Comparison of ENCODE assay signal across 31 cellular contexts in the genomic region with DNA sequence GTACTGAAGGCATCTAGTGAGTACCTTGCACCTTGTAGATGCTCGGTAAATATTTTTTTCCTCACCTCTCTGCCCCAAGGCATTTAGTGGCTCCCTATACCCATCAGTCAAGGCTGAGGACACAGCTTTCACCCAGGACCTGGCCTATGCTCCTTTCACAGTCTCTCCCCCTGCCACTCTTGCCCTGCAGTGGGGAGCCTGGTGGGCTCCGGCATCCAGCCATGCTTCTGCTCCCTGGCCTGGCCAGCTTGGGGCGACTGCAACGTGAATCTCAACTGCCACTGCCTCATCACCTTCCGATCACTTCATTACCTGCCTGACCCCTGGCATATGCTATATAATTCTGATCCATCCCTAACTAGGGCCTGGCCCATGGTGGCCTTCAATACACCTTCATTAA. TPM values are rescaled to one million over a fixed set of nuclear protein-coding genes. Genes with fewer than 3 reads are reported as not detected.
DNase-seq lines count a peak whose midpoint lies in the region; ATAC-seq, FAIRE-seq and TF ChIP-seq lines count a peak whose summit lies in the region.
"Had no signal": no experiment of that assay in that cellular context is flagged by ENCODE, and none has a peak within 500 bp of the region (broad histone marks: within the 10 kb centered on the region; RNA-seq: fewer than 3 reads in every experiment).

No MANE protein-coding gene starts in this region.

- H2BK12ac ChIP-seq in H1 (ENCODE audit: low read depth, low read length): no peak overlapping the region

- DNase-seq in T-helper 2 cell treated with Interferon-gamma antibody and Interleukin-4, amounts not matched to agents 5 μg/mL and 100 μg/mL, for 36 hours (ENCODE audit: low spot score): no peak
- no peak for DNase-seq in T-helper 2 cell
- DNase-seq in H1 (ENCODE audit: low read depth in 1 of 2, low spot score in 2 of 2): no peak
- no peak for DNase-seq in gastrocnemius medialis
- DNase-seq in NCI-H1105 (lab: John Stamatoyannopoulos, UW): no peak
- no peak for DNase-seq in transverse colon
- DNase-seq: activated CD4-positive, alpha-beta T cell treated with anti-CD3 and anti-CD28 coated beads for 48 hours; activated CD8-positive, alpha-beta memory T cell treated with anti-CD3 and anti-CD28 coated beads, Interleukin-2, amount 10 ng/mL, durations not matched to agents 7 days and 5 days; activated naive CD4-positive, alpha-beta T cell treated with anti-CD3 and anti-CD28 coated beads, Interleukin-2, amount 10 ng/mL, durations not matched to agents 7 days and 5 days; amniotic stem cell; effector CD8-positive, alpha-beta T cell; HFFc6; NCI-H1048; NCI-H1694; NCI-H748 treated with DMSO at 0.1 percent for 48 hours; Peyer's patch; posterior cingulate gyrus; stimulated activated CD8-positive, alpha-beta memory T cell treated with anti-CD3 and anti-CD28 coated beads, Interleukin-4, amount 100 ng/mL, for 48 hours; WERI-Rb-1 had no signal

- H4K20me1 ChIP-seq in Loucy (ENCODE audit: insufficient read depth, low read length, poor library complexity, severe bottlenecking) (no peaks in the 10 kb centered on the region), H1 (replicated peaks in 1 of 2; ENCODE audit: control insufficient read depth in 1 of 2, insufficient read depth in 2 of 2, low read length in 2 of 2) (no peaks in the 10 kb centered on the region)

- H2BK120ac ChIP-seq in H1 (replicated peaks; ENCODE audit: low read depth, low read length): no peak overlapping the region

- H3K4ac ChIP-seq in H1 (replicated peaks; ENCODE audit: insufficient read length, low read depth, low read length): no peak overlapping the region

- H2AFZ ChIP-seq in Loucy (ENCODE audit: low read length) (peak overlapping the region; percentile 86; the same call in 1 of the 2 replicates), H1 (ENCODE audit: low read length) (no peak overlapping the region)
- H2AFZ ChIP-seq: neural progenitor cell had no signal

- no peaks in the 10 kb centered on the region for H3F3A ChIP-seq in Loucy (ENCODE audit: low read depth)

- no peak for ATAC-seq in gastrocnemius medialis
- ATAC-seq in GM19395 (IDR thresholded peaks at IDR 0.05; ENCODE audit: unreplicated experiment): no peak
- ATAC-seq: activated CD8-positive, alpha-beta memory T cell treated with anti-CD3 and anti-CD28 coated beads, Interleukin-2, amount 10 ng/mL, durations not matched to agents 7 days and 5 days had no signal

- no peak overlapping the region for H3K56ac ChIP-seq in H1 (replicated peaks; ENCODE audit: insufficient read length, low read depth, low read length)

- peak overlapping the region; percentile 2; the same call in 1 of the 2 replicates for H4K8ac ChIP-seq in H1 (ENCODE audit: extremely low read depth, insufficient read depth, low read length)

- no peak overlapping the region for H4K5ac ChIP-seq in H1 (ENCODE audit: insufficient read length, low read depth, low read length)

- no peak overlapping the region for H2BK20ac ChIP-seq in H1 (ENCODE audit: low read length)

- H3K9me3 Mint-ChIP-seq in T-helper 2 cell treated with Interferon-gamma antibody and Interleukin-4, amounts not matched to agents 5 μg/mL and 100 μg/mL, for 36 hours: no peaks in the 10 kb centered on the region
- H3K9me3 Mint-ChIP-seq: activated naive CD4-positive, alpha-beta T cell treated with anti-CD3 and anti-CD28 coated beads, Interleukin-2, amount 10 ng/mL, durations not matched to agents 7 days and 5 days; HFFc6; IgD-negative memory B cell; memory B cell; neural progenitor cell had no signal

- no peak for FAIRE-seq in H1 (lab: Jason Lieb, UNC)

- H3K79me2 ChIP-seq in Loucy (ENCODE audit: insufficient read depth, low read length) (no peaks in the 10 kb centered on the region), H1 (ENCODE audit: control insufficient read depth in 1 of 2, insufficient read depth in 2 of 2, low read length in 2 of 2) (no peaks in the 10 kb centered on the region)

- H3K18ac ChIP-seq in H1 (ENCODE audit: extremely low read depth, low read length): no peak overlapping the region

- no peak overlapping the region for H2BK15ac ChIP-seq in H1 (ENCODE audit: low read length)

- peaks cover 9% of the 10 kb centered on the region for H3K27me3 Mint-ChIP-seq in T-helper 2 cell treated with Interferon-gamma antibody and Interleukin-4, amounts not matched to agents 5 μg/mL and 100 μg/mL, for 36 hours (ENCODE audit: low read depth)
- H3K27me3 Mint-ChIP-seq: IgD-negative memory B cell, memory B cell had no signal

- TF ChIP-seq RAD21 in H1 (IDR thresholded peaks at IDR 0.05 in 1 of 2, conservative IDR thresholded peaks at IDR 0.05 in 1 of 2; ENCODE audit: low read depth in 2 of 2, low read length in 2 of 2): no peak

- TF ChIP-seq EP300 in H1 (IDR thresholded peaks at IDR 0.05; ENCODE audit: borderline replicate concordance in 1 of 2, low read depth in 2 of 2, low read length in 2 of 2): no peak
- no peak for TF ChIP-seq EP300 in transverse colon (IDR thresholded peaks at IDR 0.05; ENCODE audit: low read depth)

- in situ Hi-C loops in gastrocnemius medialis (cut with MboI; ENCODE audit: low sequenced_read_pairs in 4 of 4) (loop anchor here in 2 of 4 donors (5.0 to 10.0 kb wide), 2 partner anchors 86 to 153 kb away; a partner anchor contains a TSS), transverse colon (cut with MboI; ENCODE audit: low pct_ligation_motif_present in 1 of 4, low pct_unique_long_range_greater_than_20kb in 1 of 4, low sequenced_read_pairs in 3 of 4) (loop anchor here (5.0 to 25.0 kb wide), 3 partner anchors 78 to 156 kb away; a partner anchor contains a TSS)

- H3K9me3 ChIP-seq in Loucy (ENCODE audit: insufficient read depth, low read depth, low read length) (no peaks in the 10 kb centered on the region), H1 (ENCODE audit: insufficient read depth in 2 of 2, low read depth in 1 of 2, low read length in 1 of 2) (no peaks in the 10 kb centered on the region), gastrocnemius medialis (no peaks in the 10 kb centered on the region), transverse colon (no peaks in the 10 kb centered on the region)
- H3K9me3 ChIP-seq: Peyer's patch, right lobe of liver, upper lobe of left lung had no signal

- no peak overlapping the region for H2AK5ac ChIP-seq in H1 (ENCODE audit: low read depth, low read length)

- H3K23me2 ChIP-seq in H1 (ENCODE audit: low read depth, low read length): no peaks in the 10 kb centered on the region

- H3K9ac ChIP-seq in Loucy (ENCODE audit: low read depth, low read length, poor library complexity, severe bottlenecking) (peak overlapping the region; percentile 20), H1 (replicated peaks in 1 of 4; ENCODE audit: extremely low read depth in 1 of 4, low read depth in 3 of 4, low read length in 3 of 4) (no peak overlapping the region)
- H3K9ac ChIP-seq: neural progenitor cell had no signal

- no peak overlapping the region for H2BK5ac ChIP-seq in H1 (ENCODE audit: low read depth, low read length)

- peak overlapping the region; percentile 42 for H3K4me3 ChIP-seq in Loucy (ENCODE audit: low read length, poor library complexity, severe bottlenecking)
- H3K4me3 ChIP-seq in H1 (ENCODE audit: extremely low read depth in 1 of 4, insufficient read depth in 2 of 4, low read depth in 3 of 4, low read length in 4 of 4): no peak overlapping the region
- H3K4me3 ChIP-seq in gastrocnemius medialis: no peak overlapping the region
- H3K4me3 ChIP-seq in transverse colon: no peak overlapping the region
- H3K4me3 ChIP-seq: neural progenitor cell, Peyer's patch, right lobe of liver had no signal

- H3K27me3 ChIP-seq in Loucy (ENCODE audit: insufficient read depth, low read length, poor library complexity, severe bottlenecking) (no peaks in the 10 kb centered on the region), H1 (replicated peaks in 1 of 4; ENCODE audit: control insufficient read depth in 3 of 4, extremely low read depth in 1 of 4, insufficient read depth in 3 of 4, low read length in 3 of 4) (no peaks in the 10 kb centered on the region), gastrocnemius medialis (no peaks in the 10 kb centered on the region), transverse colon (no peaks in the 10 kb centered on the region)
- H3K27me3 ChIP-seq: neural progenitor cell, Peyer's patch, right lobe of liver, upper lobe of left lung had no signal

- peaks cover 39% of the 10 kb centered on the region for H3K4me1 Mint-ChIP-seq in T-helper 2 cell treated with Interferon-gamma antibody and Interleukin-4, amounts not matched to agents 5 μg/mL and 100 μg/mL, for 36 hours (ENCODE audit: low read depth)
- H3K4me1 Mint-ChIP-seq: neural progenitor cell had no signal

- POLR2A ChIA-PET in H1 (lab: Charles Lee; ENCODE audit: partially characterized antibody): no interaction called here

- CTCF ChIA-PET in H1 (lab: Charles Lee; ENCODE audit: partially characterized antibody): interaction anchor here (0.8 to 30.1 kb wide), 9 partner anchors 8 to 178 kb away, joined by 3 to 767 read pairs (median 10); a partner anchor contains a TSS

- H3K79me1 ChIP-seq in H1 (ENCODE audit: low read depth, low read length): no peaks in the 10 kb centered on the region

- TF ChIP-seq POLR2A in H1 (IDR thresholded peaks at IDR 0.05; ENCODE audit: control extremely low read depth in 1 of 2, low read depth in 2 of 2, low read length in 2 of 2) (no peak), gastrocnemius medialis (IDR thresholded peaks at IDR 0.05) (no peak), transverse colon (IDR thresholded peaks at IDR 0.05) (no peak)

- no peak overlapping the region for H4K91ac ChIP-seq in H1 (replicated peaks; ENCODE audit: insufficient read length, low read length)

- 95% methylated on average over 5 of the region's 5 CpGs; no CpG with 5 or more reads in 1 of the 2 experiments for WGBS in H1 (ENCODE audit: extremely low coverage in 1 of 2, insufficient coverage in 1 of 2, insufficient read length in 1 of 2, insufficient replicate concordance in 2 of 2, low coverage in 1 of 2, low lambda C conversion rate in 2 of 2, missing lambda C conversion rate in 1 of 2), 2 experiments
- WGBS in transverse colon (ENCODE audit: low coverage in 1 of 2), 2 donors: 97% methylated on average over 5 of the region's 5 CpGs; no CpG with 5 or more reads in 1 of the 2 donors

- H3K4me2 ChIP-seq in Loucy (ENCODE audit: low read depth, low read length, poor library complexity, severe bottlenecking) (peak overlapping the region; percentile 52), H1 (ENCODE audit: insufficient read depth in 1 of 2, low read depth in 2 of 2, low read length in 2 of 2) (no peak overlapping the region)
- H3K4me2 ChIP-seq: neural progenitor cell had no signal

- intact Hi-C loops in gastrocnemius medialis (cut with DNase I; ENCODE audit: low total_unique reads): no loop called here
- intact Hi-C loops in transverse colon (cut with DNase I; ENCODE audit: low total_unique reads): no loop called here

- no peak overlapping the region for H3K23ac ChIP-seq in H1 (ENCODE audit: insufficient read length)

- H3K36me3 Mint-ChIP-seq in T-helper 2 cell treated with Interferon-gamma antibody and Interleukin-4, amounts not matched to agents 5 μg/mL and 100 μg/mL, for 36 hours (ENCODE audit: low read depth): no peaks in the 10 kb centered on the region
- H3K36me3 Mint-ChIP-seq: activated CD8-positive, alpha-beta memory T cell treated with anti-CD3 and anti-CD28 coated beads, Interleukin-2, amount 10 ng/mL, durations not matched to agents 7 days and 5 days; activated naive CD4-positive, alpha-beta T cell treated with anti-CD3 and anti-CD28 coated beads, Interleukin-2, amount 10 ng/mL, durations not matched to agents 7 days and 5 days; memory B cell; neural progenitor cell had no signal

- H3K4me3 Mint-ChIP-seq in T-helper 2 cell treated with Interferon-gamma antibody and Interleukin-4, amounts not matched to agents 5 μg/mL and 100 μg/mL, for 36 hours: no peak overlapping the region
- H3K4me3 Mint-ChIP-seq: activated CD8-positive, alpha-beta memory T cell treated with anti-CD3 and anti-CD28 coated beads, Interleukin-2, amount 10 ng/mL, durations not matched to agents 7 days and 5 days; activated naive CD4-positive, alpha-beta T cell treated with anti-CD3 and anti-CD28 coated beads, Interleukin-2, amount 10 ng/mL, durations not matched to agents 7 days and 5 days; HFFc6; neural progenitor cell had no signal

- H3K9me2 ChIP-seq in Loucy (replicated peaks; ENCODE audit: low read depth, low read length): no peaks in the 10 kb centered on the region

- H3K36me3 ChIP-seq in Loucy (ENCODE audit: insufficient read depth, low read length) (no peaks in the 10 kb centered on the region), H1 (ENCODE audit: control insufficient read depth in 2 of 4, insufficient read depth in 4 of 4, low read length in 3 of 4) (no peaks in the 10 kb centered on the region), gastrocnemius medialis (no peaks in the 10 kb centered on the region), transverse colon (no peaks in the 10 kb centered on the region)
- H3K36me3 ChIP-seq: neural progenitor cell, Peyer's patch, right lobe of liver, upper lobe of left lung, WERI-Rb-1 had no signal

- TF ChIP-seq CTCF in Loucy (conservative IDR thresholded peaks at IDR 0.05; ENCODE audit: low read length) (no peak), H1 (IDR thresholded peaks at IDR 0.05; ENCODE audit: control extremely low read depth in 1 of 3, insufficient read depth in 1 of 3, low read depth in 1 of 3, low read length in 3 of 3) (no peak), gastrocnemius medialis (IDR thresholded peaks at IDR 0.05 in 4 of 5, conservative IDR thresholded peaks at IDR 0.05 in 1 of 5) (no peak), transverse colon (IDR thresholded peaks at IDR 0.05) (no peak)

- H3K4me1 ChIP-seq in Loucy (ENCODE audit: insufficient read depth, low read length, poor library complexity, severe bottlenecking) (peaks cover 22% of the 10 kb centered on the region), H1 (replicated peaks in 1 of 4; ENCODE audit: control insufficient read depth in 3 of 4, insufficient read depth in 4 of 4, low read length in 3 of 4) (no peaks in the 10 kb centered on the region), gastrocnemius medialis (peaks cover 22 to 23% of the 10 kb centered on the region in 2 donors), transverse colon (no peaks in the 10 kb centered on the region)

- H3K27ac Mint-ChIP-seq in T-helper 2 cell treated with Interferon-gamma antibody and Interleukin-4, amounts not matched to agents 5 μg/mL and 100 μg/mL, for 36 hours: peak overlapping the region; percentile 33
- H3K27ac Mint-ChIP-seq: activated CD8-positive, alpha-beta memory T cell treated with anti-CD3 and anti-CD28 coated beads, Interleukin-2, amount 10 ng/mL, durations not matched to agents 7 days and 5 days; activated naive CD4-positive, alpha-beta T cell treated with anti-CD3 and anti-CD28 coated beads, Interleukin-2, amount 10 ng/mL, durations not matched to agents 7 days and 5 days; HFFc6; memory B cell; neural progenitor cell had no signal

- H3K14ac ChIP-seq in H1 (ENCODE audit: insufficient read length): no peak overlapping the region

- H3K27ac ChIP-seq in H1 (ENCODE audit: low read depth, low read length): no peak overlapping the region
- peak overlapping the region; percentile 74 to 81 (median 77) for H3K27ac ChIP-seq in gastrocnemius medialis
- H3K27ac ChIP-seq in transverse colon: no peak overlapping the region
- H3K27ac ChIP-seq: 22Rv1, epithelial cell of prostate, neural progenitor cell, Peyer's patch, right lobe of liver, WERI-Rb-1 had no signal

RNA-seq across cellular contexts. Expression of a gene that starts 0.7 kb away (rescaled TPM):
- total RNA-seq in H1 (2021; fragmentation: NEBNext Ultra II Directional; extraction: Animal tissue kit (Norgen Biotek cat#: 25700)): not detected in 2 replicates
- 0.08 TPM in 2 replicates for polyA plus RNA-seq in H1 (2011; rRNA removed)
- polyA plus RNA-seq in H1 (2011; cell fraction: cytosol; rRNA removed): 0.06 TPM
- polyA plus RNA-seq in H1 (2011; cell fraction: nucleus; rRNA removed): not detected
- polyA plus RNA-seq in H1 (2012, experiment 1 of 2): 0.05 TPM in 1 of 4 replicates, not detected in the others
- not detected for polyA plus RNA-seq in H1 (2012, experiment 2 of 2)
- polyA plus RNA-seq in H1 (2013, experiment 1 of 2): 0.04 TPM
- polyA plus RNA-seq in H1 (2013, experiment 2 of 2): 0.09 TPM
- 0.12 and 0.82 TPM in 2 replicates for polyA minus RNA-seq in H1 (2011; rRNA and poly(A)+ RNA removed)
- not detected for polyA minus RNA-seq in H1 (2011; cell fraction: cytosol; rRNA and poly(A)+ RNA removed)
- not detected for polyA minus RNA-seq in H1 (2011; cell fraction: nucleus; rRNA and poly(A)+ RNA removed)
- total RNA-seq in gastrocnemius medialis (under 1 TPM; 0.25 to 0.49 (median 0.35) TPM), transverse colon (under 1 TPM in 1 of 4 donors, not detected in 3; 0.32 TPM)
- total RNA-seq: glomerular endothelial cell, HFFc6, HT-29, Peyer's patch had no signal

RNA-seq across cellular contexts. Expression of a gene that starts 48.9 kb away (rescaled TPM):
- not detected in 2 replicates for total RNA-seq in H1 (2021; fragmentation: NEBNext Ultra II Directional; extraction: Animal tissue kit (Norgen Biotek cat#: 25700))
- 0.33 and 0.35 TPM in 2 replicates for polyA plus RNA-seq in H1 (2011; rRNA removed)
- 0.12 TPM for polyA plus RNA-seq in H1 (2011; cell fraction: cytosol; rRNA removed)
- 0.56 TPM for polyA plus RNA-seq in H1 (2011; cell fraction: nucleus; rRNA removed)
- 0.18 to 0.56 TPM (median 0.33 TPM) in 4 replicates for polyA plus RNA-seq in H1 (2012, experiment 1 of 2)
- not detected for polyA plus RNA-seq in H1 (2012, experiment 2 of 2)
- 0.16 TPM for polyA plus RNA-seq in H1 (2013, experiment 1 of 2)
- polyA plus RNA-seq in H1 (2013, experiment 2 of 2): 0.20 TPM
- 1.5 TPM in 2 replicates for polyA minus RNA-seq in H1 (2011; rRNA and poly(A)+ RNA removed)
- polyA minus RNA-seq in H1 (2011; cell fraction: cytosol; rRNA and poly(A)+ RNA removed): not detected
- polyA minus RNA-seq in H1 (2011; cell fraction: nucleus; rRNA and poly(A)+ RNA removed): 0.70 TPM
- total RNA-seq in gastrocnemius medialis (not detected), transverse colon (not detected)
- total RNA-seq: glomerular endothelial cell, HFFc6, HT-29, Peyer's patch, right lobe of liver, subcutaneous adipose tissue, upper lobe of left lung had no signal
- polyA plus RNA-seq: IgD-negative memory B cell had no signal

Comparison
In these comparisons a context has a peak if more than half of its experiments do, and no peak if none do; other contexts are left out.
1. H3K27ac ChIP-seq: peak in gastrocnemius medialis (4 of 4); none in H1 (single experiment) and transverse colon (0 of 4).